Comparison of ENCODE assay signal across 8 cellular contexts in the genomic region with DNA sequence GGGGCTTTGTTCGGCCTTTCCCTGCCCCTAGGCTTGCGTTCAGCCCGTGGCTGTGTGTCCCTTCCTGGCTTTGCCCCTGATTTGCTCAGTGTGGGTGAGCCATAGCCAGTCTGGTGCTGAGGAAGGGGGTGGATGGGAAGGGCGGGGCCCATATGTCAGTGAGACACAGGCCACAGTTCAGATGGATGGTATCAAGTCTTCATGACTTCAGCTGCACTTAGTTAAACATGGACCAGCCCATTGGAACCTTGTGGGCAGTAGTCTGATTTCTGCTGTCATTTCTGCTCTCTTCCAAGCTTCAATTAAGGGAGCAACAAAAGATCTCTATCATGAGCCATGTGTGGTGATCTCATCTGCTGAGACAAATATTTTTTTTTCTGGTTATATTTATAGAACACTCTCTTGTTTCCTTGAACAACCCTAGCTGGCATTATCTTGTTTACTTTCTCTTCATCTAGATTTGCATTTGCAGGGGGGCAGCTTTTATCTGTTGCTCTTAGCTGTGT. TPM values are rescaled to one million over a fixed set of nuclear protein-coding genes. Genes with fewer than 3 reads are reported as not detected.
DNase-seq lines count a peak whose midpoint lies in the region; ATAC-seq, FAIRE-seq and TF ChIP-seq lines count a peak whose summit lies in the region.

No MANE protein-coding gene starts in this region.

- no peak overlapping the region for H4K8ac ChIP-seq in H1 (ENCODE audit: extremely low read depth, insufficient read depth, low read length)

- no peak overlapping the region for H2AK5ac ChIP-seq in H1 (ENCODE audit: low read depth, low read length)

- CTCF ChIA-PET in H1 (lab: Charles Lee; ENCODE audit: partially characterized antibody) = interaction anchor here (0.6 to 3.4 kb wide), 7 partner anchors 8 to 226 kb away, joined by 3 to 20 read pairs (median 3); a partner anchor contains a TSS

- H3K9me3 Mint-ChIP-seq in neural crest cell = peaks cover 5% of the 10 kb centered on the region

- H4K5ac ChIP-seq in H1 (ENCODE audit: insufficient read length, low read depth, low read length) = no peak overlapping the region

- 0 out of 4 replicates have a peak, but pooled peaks cover 0 to 3% of the 10 kb centered on the region in 2 experiments for H3K9me3 ChIP-seq in H1 (ENCODE audit: insufficient read depth in 2 of 2, low read depth in 1 of 2, low read length in 1 of 2)

- TF ChIP-seq RAD21 in H1 (IDR thresholded peaks at IDR 0.05 in 1 of 2, conservative IDR thresholded peaks at IDR 0.05 in 1 of 2; ENCODE audit: low read depth in 2 of 2, low read length in 2 of 2) = no peak

- DNase-seq in GM10266 (ENCODE audit: extremely low spot score) (peak; percentile 56), NCI-H446 treated with DMSO at 0.1 percent for 48 hours (lab: John Stamatoyannopoulos, UW) (peak; percentile 56), H1 (ENCODE audit: low read depth in 1 of 2, low spot score in 2 of 2) (no peak), neural crest cell (ENCODE audit: low read depth, low spot score) (no peak), LoVo (ENCODE audit: low spot score) (no peak), cerebellar nuclear complex (lab: John Stamatoyannopoulos, UW) (no peak)

- H3K4me3 Mint-ChIP-seq in neural crest cell = peak overlapping the region; percentile 8

- no peak overlapping the region for H3K4me2 ChIP-seq in H1 (ENCODE audit: insufficient read depth in 1 of 2, low read depth in 2 of 2, low read length in 2 of 2)

- H3K23me2 ChIP-seq in H1 (ENCODE audit: low read depth, low read length) = no peaks in the 10 kb centered on the region

- H4K20me1 ChIP-seq in H1 (replicated peaks in 1 of 2; ENCODE audit: control insufficient read depth in 1 of 2, insufficient read depth in 2 of 2, low read length in 2 of 2) = no peaks in the 10 kb centered on the region

- TF ChIP-seq POLR2A in H1 (IDR thresholded peaks at IDR 0.05; ENCODE audit: control extremely low read depth in 1 of 2, low read depth in 2 of 2, low read length in 2 of 2) = no peak

- H3K27me3 Mint-ChIP-seq in neural crest cell (ENCODE audit: low read depth) = no peaks in the 10 kb centered on the region

- POLR2A ChIA-PET in H1 (lab: Charles Lee; ENCODE audit: partially characterized antibody) = no interaction called here

- H3K79me1 ChIP-seq in H1 (ENCODE audit: low read depth, low read length) = no peaks in the 10 kb centered on the region

- H2AFZ ChIP-seq in H1 (ENCODE audit: low read length) = no peak overlapping the region

- H3K4me3 ChIP-seq in H1 (ENCODE audit: extremely low read depth in 1 of 4, insufficient read depth in 2 of 4, low read depth in 3 of 4, low read length in 4 of 4) = no peak overlapping the region

- peaks cover 0 to 3% (median 0%) of the 10 kb centered on the region in 4 experiments; a peak in 2 of 7 replicates for H3K4me1 ChIP-seq in H1 (replicated peaks in 1 of 4; ENCODE audit: control insufficient read depth in 3 of 4, insufficient read depth in 4 of 4, low read length in 3 of 4)

- H3K18ac ChIP-seq in H1 (ENCODE audit: extremely low read depth, low read length) = no peak overlapping the region

- H3K23ac ChIP-seq in H1 (ENCODE audit: insufficient read length) = no peak overlapping the region

- no peak overlapping the region for H2BK120ac ChIP-seq in H1 (replicated peaks; ENCODE audit: low read depth, low read length)

- no peaks in the 10 kb centered on the region for H3K36me3 ChIP-seq in H1 (ENCODE audit: control insufficient read depth in 2 of 4, insufficient read depth in 4 of 4, low read length in 3 of 4)

- no peak overlapping the region for H2BK20ac ChIP-seq in H1 (ENCODE audit: low read length)

- ATAC-seq in HG02588 (IDR thresholded peaks at IDR 0.05; ENCODE audit: unreplicated experiment) (no peak), GM18870 (IDR thresholded peaks at IDR 0.05; ENCODE audit: unreplicated experiment) (no peak)

- no peak for TF ChIP-seq CTCF in GM10266 (IDR thresholded peaks at IDR 0.05; ENCODE audit: control insufficient read depth, insufficient read depth, low read depth, missing control alignments)
- TF ChIP-seq CTCF in H1 (IDR thresholded peaks at IDR 0.05; ENCODE audit: control extremely low read depth in 1 of 3, insufficient read depth in 1 of 3, low read depth in 1 of 3, low read length in 3 of 3) = no peak
- TF ChIP-seq CTCF in neural crest cell (conservative IDR thresholded peaks at IDR 0.05) = no peak

- H3K56ac ChIP-seq in H1 (replicated peaks; ENCODE audit: insufficient read length, low read depth, low read length) = no peak overlapping the region

- no peak overlapping the region for H2BK5ac ChIP-seq in H1 (ENCODE audit: low read depth, low read length)

- 81% methylated on average over 4 of the region's 4 CpGs; no CpG with 5 or more reads in 1 of the 2 experiments for WGBS in H1 (ENCODE audit: extremely low coverage in 1 of 2, insufficient coverage in 1 of 2, insufficient read length in 1 of 2, insufficient replicate concordance in 2 of 2, low coverage in 1 of 2, low lambda C conversion rate in 2 of 2, missing lambda C conversion rate in 1 of 2), 2 experiments

- no peak overlapping the region for H4K91ac ChIP-seq in H1 (replicated peaks; ENCODE audit: insufficient read length, low read length)

- no peaks in the 10 kb centered on the region; a peak in 1 of 7 replicates for H3K27me3 ChIP-seq in H1 (replicated peaks in 1 of 4; ENCODE audit: control insufficient read depth in 3 of 4, extremely low read depth in 1 of 4, insufficient read depth in 3 of 4, low read length in 3 of 4)

- 0 out of 2 replicates have a peak overlapping the region, but pooled peaks have one; percentile 4 for H2BK12ac ChIP-seq in H1 (ENCODE audit: low read depth, low read length)

- H3K14ac ChIP-seq in H1 (ENCODE audit: insufficient read length) = no peak overlapping the region

- no peak for FAIRE-seq in H1 (lab: Jason Lieb, UNC)

- H2BK15ac ChIP-seq in H1 (ENCODE audit: low read length) = no peak overlapping the region

- no peaks in the 10 kb centered on the region for H3K36me3 Mint-ChIP-seq in neural crest cell (ENCODE audit: low read depth)

- no peaks in the 10 kb centered on the region for H3K79me2 ChIP-seq in H1 (ENCODE audit: control insufficient read depth in 1 of 2, insufficient read depth in 2 of 2, low read length in 2 of 2)

- TF ChIP-seq EP300 in H1 (IDR thresholded peaks at IDR 0.05; ENCODE audit: borderline replicate concordance in 1 of 2, low read depth in 2 of 2, low read length in 2 of 2) = no peak

- H3K27ac ChIP-seq in H1 (ENCODE audit: low read depth, low read length) = no peak overlapping the region

- H3K27ac Mint-ChIP-seq in neural crest cell (ENCODE audit: unreplicated experiment) = peak overlapping the region; percentile 90

- no peak overlapping the region for H3K4ac ChIP-seq in H1 (replicated peaks; ENCODE audit: insufficient read length, low read depth, low read length)

- no peak overlapping the region for H3K9ac ChIP-seq in H1 (replicated peaks in 1 of 4; ENCODE audit: extremely low read depth in 1 of 4, low read depth in 3 of 4, low read length in 3 of 4)

- H3K4me1 Mint-ChIP-seq in neural crest cell = peaks cover 60% of the 10 kb centered on the region

TF ChIP-seq in H1, 55 proteins besides CTCF, POLR2A, EP300 and RAD21:
- TF ChIP-seq HDAC2 (IDR thresholded peaks at IDR 0.05; ENCODE audit: borderline replicate concordance in 1 of 2, low read depth in 2 of 2, low read length in 2 of 2) = no peak
- TF ChIP-seq HDAC6 (IDR thresholded peaks at IDR 0.05; ENCODE audit: low read depth, low read length) = no peak
- no peak for TF ChIP-seq TEAD4 (IDR thresholded peaks at IDR 0.05; ENCODE audit: low read depth, low read length)

RNA-seq across cellular contexts. Expression of a gene that starts 21.6 kb away (rescaled TPM):
- 46.6 and 49.0 TPM in 2 replicates for total RNA-seq in H1 (2021; fragmentation: NEBNext Ultra II Directional; extraction: Animal tissue kit (Norgen Biotek cat#: 25700))
- polyA plus RNA-seq in H1 (2011; rRNA removed) = 33.1 and 41.9 TPM in 2 replicates
- polyA plus RNA-seq in H1 (2011; cell fraction: cytosol; rRNA removed) = 29.4 TPM
- polyA plus RNA-seq in H1 (2011; cell fraction: nucleus; rRNA removed) = 35.7 TPM
- 33.8 to 41.7 TPM (median 38.8 TPM) in 4 replicates for polyA plus RNA-seq in H1 (2012, experiment 1 of 2)
- 43.1 TPM for polyA plus RNA-seq in H1 (2012, experiment 2 of 2)
- 26.5 TPM for polyA plus RNA-seq in H1 (2013, experiment 1 of 2)
- 27.2 TPM for polyA plus RNA-seq in H1 (2013, experiment 2 of 2)
- 41.2 and 46.0 TPM in 2 replicates for polyA minus RNA-seq in H1 (2011; rRNA and poly(A)+ RNA removed)
- polyA minus RNA-seq in H1 (2011; cell fraction: cytosol; rRNA and poly(A)+ RNA removed) = 21.4 TPM
- 20.6 TPM for polyA minus RNA-seq in H1 (2011; cell fraction: nucleus; rRNA and poly(A)+ RNA removed)
- 44.9 and 46.0 TPM in 2 replicates for total RNA-seq in neural crest cell

RNA-seq across cellular contexts. Expression of a gene that starts 31.9 kb away (rescaled TPM):
- 39.2 and 41.8 TPM in 2 replicates for total RNA-seq in H1 (2021; fragmentation: NEBNext Ultra II Directional; extraction: Animal tissue kit (Norgen Biotek cat#: 25700))
- polyA plus RNA-seq in H1 (2011; rRNA removed) = 8.3 and 10.8 TPM in 2 replicates
- 10.7 TPM for polyA plus RNA-seq in H1 (2011; cell fraction: cytosol; rRNA removed)
- polyA plus RNA-seq in H1 (2011; cell fraction: nucleus; rRNA removed) = 32.8 TPM
- 18.4 to 26.8 TPM (median 20.0 TPM) in 4 replicates for polyA plus RNA-seq in H1 (2012, experiment 1 of 2)
- 5.5 TPM for polyA plus RNA-seq in H1 (2012, experiment 2 of 2)
- 13.1 TPM for polyA plus RNA-seq in H1 (2013, experiment 1 of 2)
- polyA plus RNA-seq in H1 (2013, experiment 2 of 2) = 13.3 TPM
- 31.2 and 33.7 TPM in 2 replicates for polyA minus RNA-seq in H1 (2011; rRNA and poly(A)+ RNA removed)
- 13.2 TPM for polyA minus RNA-seq in H1 (2011; cell fraction: cytosol; rRNA and poly(A)+ RNA removed)
- 34.5 TPM for polyA minus RNA-seq in H1 (2011; cell fraction: nucleus; rRNA and poly(A)+ RNA removed)
- 84.5 and 87.1 TPM in 2 replicates for total RNA-seq in neural crest cell

RNA-seq across cellular contexts. Expression of a gene that starts 54.4 kb away (rescaled TPM):
- total RNA-seq in H1 (2021; fragmentation: NEBNext Ultra II Directional; extraction: Animal tissue kit (Norgen Biotek cat#: 25700)) = 0.23 and 1.0 TPM in 2 replicates
- polyA plus RNA-seq in H1 (2011; rRNA removed) = 3.5 and 4.0 TPM in 2 replicates
- polyA plus RNA-seq in H1 (2011; cell fraction: cytosol; rRNA removed) = 2.2 TPM
- 4.9 TPM for polyA plus RNA-seq in H1 (2011; cell fraction: nucleus; rRNA removed)
- polyA plus RNA-seq in H1 (2012, experiment 1 of 2) = 1.5 to 2.5 TPM (median 1.6 TPM) in 4 replicates
- polyA plus RNA-seq in H1 (2012, experiment 2 of 2) = 1.6 TPM
- polyA plus RNA-seq in H1 (2013, experiment 1 of 2) = 1.1 TPM
- polyA plus RNA-seq in H1 (2013, experiment 2 of 2) = 0.92 TPM
- 1.7 and 2.3 TPM in 2 replicates for polyA minus RNA-seq in H1 (2011; rRNA and poly(A)+ RNA removed)
- polyA minus RNA-seq in H1 (2011; cell fraction: cytosol; rRNA and poly(A)+ RNA removed) = not detected
- 0.50 TPM for polyA minus RNA-seq in H1 (2011; cell fraction: nucleus; rRNA and poly(A)+ RNA removed)
- total RNA-seq in neural crest cell = 2.0 and 2.8 TPM in 2 replicates

Comparison
In these comparisons a context has a peak if more than half of its experiments do, and no peak if none do; other contexts are left out.
1. DNase-seq: peak in GM10266 (single experiment) and NCI-H446 treated with DMSO at 0.1 percent for 48 hours (single experiment); none in H1 (0 of 2), neural crest cell (single experiment), LoVo (single experiment) and cerebellar nuclear complex (0 of 2).